ENCODE assay signal across 9 cellular contexts in genomic region chr4:3766207-3766790, GRCh38. TPM values are rescaled to one million over a fixed set of nuclear protein-coding genes. Genes with fewer than 3 reads are reported as not detected.
DNase-seq lines count a peak whose midpoint lies in the region; ATAC-seq and TF ChIP-seq lines count a peak whose summit lies in the region.
"Had no signal": no experiment of that assay in that cellular context is flagged by ENCODE, and none has a peak within 500 bp of the region (broad histone marks: within the 10 kb centered on the region; RNA-seq: fewer than 3 reads in every experiment).

Gene ADRA2C (plus strand): TSS chr4:3766385. CDS start chr4:3766607, 222 bp downstream.

- H3K36me3 ChIP-seq in BJ (ENCODE audit: control insufficient read depth, insufficient read depth, low read length) (no peaks in the 10 kb centered on the region), MG63 (no peaks in the 10 kb centered on the region), esophagus (ENCODE audit: control insufficient read depth in 2 of 2, insufficient read depth in 2 of 2, low read length in 1 of 2) (no peaks in the 10 kb centered on the region), neural progenitor cell (no peaks in the 10 kb centered on the region)

- H4K20me1 ChIP-seq in neural progenitor cell (ENCODE audit: low read depth), result peaks cover 19% of the 10 kb centered on the region

- no peak for ATAC-seq in GM21723 (IDR thresholded peaks at IDR 0.05; ENCODE audit: unreplicated experiment)
- ATAC-seq in HG02852 (IDR thresholded peaks at IDR 0.05; ENCODE audit: unreplicated experiment), result no peak

- H3K9ac ChIP-seq in neural progenitor cell, result no peak within 1 kb of the TSS

- CTCF ChIA-PET in BJ (lab: Yijun Ruan, JAX), result interaction anchor here (1.0 to 2.0 kb wide), 2 partner anchors 17 to 177 kb away, joined by 4 to 6 read pairs; no protein-coding TSS in a partner anchor

- H3K79me2 ChIP-seq in neural progenitor cell (ENCODE audit: low read depth), result no peaks in the 10 kb centered on the region

- H3K4me3 Mint-ChIP-seq in neural progenitor cell, result peak within 1 kb of the TSS; percentile 89

- H3K9me3 Mint-ChIP-seq in neural progenitor cell, result no peaks in the 10 kb centered on the region
- H3K9me3 Mint-ChIP-seq: T-helper 1 cell treated with Interleukin-12 subunit alpha and Interleukin-12 subunit beta and Interleukin-4 antibody, amounts not matched to agents 30 μg/mL and 1 μg/mL, for 36 hours had no signal

- peaks cover 21% of the 10 kb centered on the region for H3K4me1 Mint-ChIP-seq in neural progenitor cell

- H3K9me3 ChIP-seq in MG63 (no peaks in the 10 kb centered on the region), esophagus (ENCODE audit: control insufficient read depth in 2 of 2, insufficient read depth in 1 of 2, low read depth in 1 of 2, low read length in 1 of 2) (peaks cover 5 to 7% of the 10 kb centered on the region in 2 donors), neural progenitor cell (ENCODE audit: low read depth) (no peaks in the 10 kb centered on the region)

- H3F3A ChIP-seq in neural progenitor cell (ENCODE audit: low read depth), result peaks cover 25% of the 10 kb centered on the region

- H3K4me2 ChIP-seq in neural progenitor cell, result peak within 1 kb of the TSS; percentile 73

- TF ChIP-seq CTCF in BJ (IDR thresholded peaks at IDR 0.05; ENCODE audit: insufficient read depth, low read depth, low read length) (no peak), neural progenitor cell (IDR thresholded peaks at IDR 0.05) (no peak)

- peak within 1 kb of the TSS; percentile 12 to 35 for H3K27ac ChIP-seq in esophagus (ENCODE audit: low read depth in 2 of 2, low read length in 1 of 2)
- no peak within 1 kb of the TSS for H3K27ac ChIP-seq in neural progenitor cell

- POLR2A ChIA-PET in BJ (lab: Charles Lee), result no interaction called here

- H3K27me3 ChIP-seq in BJ (ENCODE audit: control insufficient read depth, insufficient read depth, low read length) (peaks cover 17% of the 10 kb centered on the region), MG63 (no peaks in the 10 kb centered on the region), esophagus (ENCODE audit: control insufficient read depth in 1 of 2, insufficient read depth in 2 of 2, low read length in 2 of 2) (peaks cover 0 to 5% of the 10 kb centered on the region in 2 donors), neural progenitor cell (peaks cover 56% of the 10 kb centered on the region)

- H3K27ac Mint-ChIP-seq in neural progenitor cell, result no peak within 1 kb of the TSS

- peak within 1 kb of the TSS; percentile 56 for H2AFZ ChIP-seq in neural progenitor cell (replicated peaks)

- peak within 1 kb of the TSS; percentile 25 for H3K4me3 ChIP-seq in BJ (ENCODE audit: low read depth, low read length)
- peak within 1 kb of the TSS; percentile 41 for H3K4me3 ChIP-seq in MG63
- H3K4me3 ChIP-seq in esophagus (ENCODE audit: low read depth in 1 of 2, low read length in 2 of 2), result peak within 1 kb of the TSS; percentile 43 to 53
- H3K4me3 ChIP-seq in neural progenitor cell, result peak within 1 kb of the TSS; percentile 41

- H3K27me3 Mint-ChIP-seq in neural progenitor cell (ENCODE audit: insufficient read depth, low read depth), result peaks cover 30% of the 10 kb centered on the region

- H3K4me1 ChIP-seq in esophagus (ENCODE audit: control insufficient read depth in 2 of 2, insufficient read depth in 2 of 2, low read length in 1 of 2) (peaks cover 8 to 9% of the 10 kb centered on the region in 2 donors), neural progenitor cell (peaks cover 11% of the 10 kb centered on the region)

- DNase-seq in BJ (ENCODE audit: low read depth) (no peak), MG63 (peak; percentile 39), neural progenitor cell (ENCODE audit: low spot score) (peak; percentile 68), NCI-H2171 (lab: John Stamatoyannopoulos, UW) (no peak)
- DNase-seq in stimulated activated CD4-positive, alpha-beta T cell treated with anti-CD3 and anti-CD28 coated beads, Interleukin-12 subunit alpha, Interleukin-12 subunit beta, amount 100 ng/mL, for 4 hours, result no peak

- no peaks in the 10 kb centered on the region for H3K36me3 Mint-ChIP-seq in neural progenitor cell

- 1 to 2% methylated on average over 40 to 97 of the region's 97 CpGs for WGBS in esophagus, 2 donors

RNA-seq across cellular contexts. Expression of gene ADRA2C, which starts in this region (rescaled TPM):
- polyA plus RNA-seq in BJ (2011; rRNA removed), result 0.15 and 0.20 TPM in 2 replicates
- polyA minus RNA-seq in BJ (2011; rRNA and poly(A)+ RNA removed), result 0.38 and 0.57 TPM in 2 replicates
- total RNA-seq in MG63 (2014; rRNA removed; shearing (Covaris generic); ENCODE audit: low replicate concordance), result 2.3 and 7.8 TPM in 2 replicates
- polyA plus RNA-seq in esophagus, result 1 to 10 TPM in 1 of 2 donors, under 1 TPM in 1; 0.61 to 1.1 TPM
- total RNA-seq in neural progenitor cell (ENCODE audit: low replicate concordance), result 2.5 and 12.9 TPM in 2 replicates

Comparison
In these comparisons a context has a peak if more than half of its experiments do, and no peak if none do; other contexts are left out.
1. DNase-seq: peak in MG63 (single experiment) and neural progenitor cell (single experiment); none in BJ (single experiment), stimulated activated CD4-positive, alpha-beta T cell treated with anti-CD3 and anti-CD28 coated beads, Interleukin-12 subunit alpha, Interleukin-12 subunit beta, amount 100 ng/mL, for 4 hours (single experiment) and NCI-H2171 (single experiment).
2. Peak in every context shown above with its lines, with median percentiles within 50 percentile points of each other: H3K4me3 ChIP-seq.